ENCODE assay signal across 8 cellular contexts in genomic region chr10:110354322-110354766, GRCh38. TPM values are rescaled to one million over a fixed set of nuclear protein-coding genes. Genes with fewer than 3 reads are reported as not detected.
A peak's percentile ranks its signal among the peaks of the same experiment; 100 is the strongest.
DNase-seq lines count a peak whose midpoint lies in the region; ATAC-seq and TF ChIP-seq lines count a peak whose summit lies in the region.

No MANE protein-coding gene starts in this region.

- H3K27me3 Mint-ChIP-seq in H9 (ENCODE audit: low read depth) = no peaks in the 10 kb centered on the region; the same call in none of the 2 replicates
- H3K27me3 Mint-ChIP-seq in activated CD8-positive, alpha-beta T cell treated with anti-CD3 and anti-CD28 coated beads for 36 hours = peaks cover 2% of the 10 kb centered on the region
- peaks cover 5% of the 10 kb centered on the region for H3K27me3 Mint-ChIP-seq in endothelial cell (ENCODE audit: unreplicated experiment)

- no peak overlapping the region for H4K91ac ChIP-seq in H9 (ENCODE audit: insufficient read length, low read depth, low read length)

- no peak overlapping the region for H4K8ac ChIP-seq in H9 (replicated peaks; ENCODE audit: insufficient read length, low read depth, low read length)

- no peak overlapping the region for H3K14ac ChIP-seq in H9 (ENCODE audit: insufficient read depth, low read length)

- no peak overlapping the region for H2BK12ac ChIP-seq in H9 (ENCODE audit: insufficient read length, low read depth, low read length)

- POLR2A ChIA-PET in activated CD8-positive, alpha-beta T cell treated with anti-CD3 and anti-CD28 coated beads for 36 hours (lab: Charles Lee) = interaction anchor here (0.6 to 4.2 kb wide), 5 partner anchors 53 to 153 kb away, joined by 3 to 47 read pairs (median 6); partner anchors contain the start of gene DUSP5

- DNase-seq in Caki2 (ENCODE audit: low read depth) = peak; percentile 84
- DNase-seq in H9 = peak; percentile 84
- DNase-seq in NCI-H69 (lab: John Stamatoyannopoulos, UW) = peak; percentile 70
- DNase-seq in activated CD8-positive, alpha-beta T cell treated with anti-CD3 and anti-CD28 coated beads for 36 hours = peak; percentile 95
- peak; percentile 83 for DNase-seq in endothelial cell (ENCODE audit: low spot score)
- DNase-seq in middle frontal gyrus (ENCODE audit: extremely low spot score, low spot score) = peak; percentile 44
- peak; percentile 63 for DNase-seq in stimulated activated CD8-positive, alpha-beta memory T cell treated with anti-CD3 and anti-CD28 coated beads, Interleukin-4, amount 100 ng/mL, for 24 hours (ENCODE audit: low read depth)

- H3K18ac ChIP-seq in H9 (ENCODE audit: insufficient read length, low read depth, low read length) = no peak overlapping the region

- in situ Hi-C loops in Caki2 (cut with HindIII; ENCODE audit: low pct_unique_long_range_greater_than_20kb, low sequenced_read_pairs) = no loop called here

- H2BK120ac ChIP-seq in H9 (ENCODE audit: low read depth, low read length, poor library complexity, severe bottlenecking) = no peak overlapping the region

- H3K79me1 ChIP-seq in H9 (ENCODE audit: insufficient read depth, low read depth, low read length, poor library complexity, severe bottlenecking) = no peaks in the 10 kb centered on the region

- no peaks in the 10 kb centered on the region for H3K27me3 ChIP-seq in H9 (ENCODE audit: insufficient read depth, low read length)

- no peak overlapping the region for H3K27ac ChIP-seq in H9 (ENCODE audit: insufficient read length, low read depth, low read length)

- H3K4me1 Mint-ChIP-seq in H9 = peaks cover 33 to 38% of the 10 kb centered on the region in 2 experiments
- peaks cover 60% of the 10 kb centered on the region for H3K4me1 Mint-ChIP-seq in activated CD8-positive, alpha-beta T cell treated with anti-CD3 and anti-CD28 coated beads for 36 hours (ENCODE audit: low read depth)
- peaks cover 34% of the 10 kb centered on the region for H3K4me1 Mint-ChIP-seq in endothelial cell (ENCODE audit: unreplicated experiment)

- no peaks in the 10 kb centered on the region for H3K9me3 ChIP-seq in H9 (ENCODE audit: control insufficient read depth, low read depth, low read length)

- TF ChIP-seq CTCF in H9 (conservative IDR thresholded peaks at IDR 0.05) (peak; percentile 87), endothelial cell (IDR thresholded peaks at IDR 0.05; ENCODE audit: unreplicated experiment) (peak; percentile 78)
- peak; percentile 90 for TF ChIP-seq CTCF in activated CD8-positive, alpha-beta T cell treated with anti-CD3 and anti-CD28 coated beads for 36 hours (IDR thresholded peaks at IDR 0.05)

- H2AFZ ChIP-seq in H9 (ENCODE audit: low read length) = no peak overlapping the region

- no peaks in the 10 kb centered on the region for H3K23me2 ChIP-seq in H9 (ENCODE audit: insufficient read length, low read depth, low read length, poor library complexity, severe bottlenecking)

- CTCF ChIA-PET in activated CD8-positive, alpha-beta T cell treated with anti-CD3 and anti-CD28 coated beads for 36 hours (lab: Charles Lee) = interaction anchor here (0.6 to 5.8 kb wide), 48 partner anchors 8 to 206 kb away, joined by 3 to 56 read pairs (median 4); partner anchors contain the start of genes DUSP5 and SMNDC1

- no peak overlapping the region for H2BK20ac ChIP-seq in H9 (ENCODE audit: low read depth, low read length, poor library complexity, severe bottlenecking)

- no peak overlapping the region for H3K23ac ChIP-seq in H9 (ENCODE audit: insufficient read length, low read depth, low read length)

- no peak overlapping the region for H2BK15ac ChIP-seq in H9 (ENCODE audit: low read depth, low read length)

- no peak overlapping the region for H2BK5ac ChIP-seq in H9 (ENCODE audit: insufficient read length, low read length)

- intact Hi-C loops in activated CD8-positive, alpha-beta T cell treated with anti-CD3 and anti-CD28 coated beads for 36 hours (cut with micrococcal nuclease) = loop anchor here (5.0 kb wide), 1 partner anchor 193 kb away; no protein-coding TSS in a partner anchor

- H3K9ac ChIP-seq in H9 (ENCODE audit: extremely low read depth, insufficient read length, low read length) = no peak overlapping the region

- H4K20me1 ChIP-seq in H9 (ENCODE audit: control insufficient read depth, insufficient read depth, insufficient read length) = no peaks in the 10 kb centered on the region

- H3K9me3 Mint-ChIP-seq in H9 (no peaks in the 10 kb centered on the region; a peak in 2 of 5 replicates), endothelial cell (ENCODE audit: unreplicated experiment) (no peaks in the 10 kb centered on the region)
- H3K9me3 Mint-ChIP-seq in activated CD8-positive, alpha-beta T cell treated with anti-CD3 and anti-CD28 coated beads for 36 hours = no peaks in the 10 kb centered on the region

- H3K4ac ChIP-seq in H9 (ENCODE audit: low read depth, low read length) = no peak overlapping the region

- no CpG with 5 or more reads among the region's 11 CpGs for WGBS in H9 (ENCODE audit: extremely low coverage, insufficient read length, low lambda C conversion rate)

- H3K4me3 Mint-ChIP-seq in H9 (peak overlapping the region in 1 of 2 experiments; percentile 28; a peak in 1 of 5 replicates), endothelial cell (ENCODE audit: unreplicated experiment) (no peak overlapping the region)
- H3K4me3 Mint-ChIP-seq in activated CD8-positive, alpha-beta T cell treated with anti-CD3 and anti-CD28 coated beads for 36 hours = no peak overlapping the region

- no peak overlapping the region for H2AK5ac ChIP-seq in H9 (ENCODE audit: insufficient read length, low read length)

- no peak overlapping the region for H4K5ac ChIP-seq in H9 (ENCODE audit: insufficient read length, low read depth, low read length)

- H3K36me3 Mint-ChIP-seq in H9 (ENCODE audit: insufficient read depth in 1 of 3, low read depth in 3 of 3) (no peaks in the 10 kb centered on the region; a peak in 1 of 7 replicates), endothelial cell (ENCODE audit: low read depth, unreplicated experiment) (no peaks in the 10 kb centered on the region)
- H3K36me3 Mint-ChIP-seq in activated CD8-positive, alpha-beta T cell treated with anti-CD3 and anti-CD28 coated beads for 36 hours (ENCODE audit: low read depth) = no peaks in the 10 kb centered on the region

- ATAC-seq in activated CD8-positive, alpha-beta T cell treated with anti-CD3 and anti-CD28 coated beads for 36 hours = peak; percentile 40
- no peak for ATAC-seq in HG02571 (IDR thresholded peaks at IDR 0.05; ENCODE audit: unreplicated experiment)

- H3K79me2 ChIP-seq in H9 (ENCODE audit: insufficient read depth, low read length) = no peaks in the 10 kb centered on the region

- H3K4me2 ChIP-seq in H9 (ENCODE audit: insufficient read depth, insufficient read length, low read length) = peak overlapping the region; percentile 38

- H3K27ac Mint-ChIP-seq in H9 (no peak overlapping the region), endothelial cell (ENCODE audit: unreplicated experiment) (no peak overlapping the region)
- peak overlapping the region; percentile 87 for H3K27ac Mint-ChIP-seq in activated CD8-positive, alpha-beta T cell treated with anti-CD3 and anti-CD28 coated beads for 36 hours

- no peak overlapping the region for H3K56ac ChIP-seq in H9 (ENCODE audit: insufficient read length, low read depth, low read length)

- no peak overlapping the region for H3T11ph ChIP-seq in H9 (ENCODE audit: low read length)

- H3K4me1 ChIP-seq in H9 (ENCODE audit: insufficient read depth, low read length) = peaks cover 14% of the 10 kb centered on the region

RNA-seq across cellular contexts. Expression of gene SMNDC1, which starts 49.6 kb away (rescaled TPM):
- 2.2 and 7.5 TPM in 2 replicates for total RNA-seq in Caki2 (2014; rRNA removed; shearing (Covaris generic); ENCODE audit: low replicate concordance)
- total RNA-seq in H9 (2021) = 55.7 and 57.7 TPM in 2 replicates
- total RNA-seq in activated CD8-positive, alpha-beta T cell treated with anti-CD3 and anti-CD28 coated beads for 36 hours = 10 to 100 TPM; 39.7 to 42.4 TPM
- 35.4 TPM for total RNA-seq in endothelial cell (ENCODE audit: unreplicated experiment)

Comparison
In these comparisons a context has a peak if more than half of its experiments do, and no peak if none do; other contexts are left out.
1. DNase-seq: peak in every context shown above with its lines; median percentile 95 in activated CD8-positive, alpha-beta T cell treated with anti-CD3 and anti-CD28 coated beads for 36 hours; 84 in Caki2; 84 in H9; 83 in endothelial cell; 70 in NCI-H69; 63 in stimulated activated CD8-positive, alpha-beta memory T cell treated with anti-CD3 and anti-CD28 coated beads, Interleukin-4, amount 100 ng/mL, for 24 hours; 44 in middle frontal gyrus.